Comparison of ENCODE assay signal across 19 cellular contexts in the genomic region with DNA sequence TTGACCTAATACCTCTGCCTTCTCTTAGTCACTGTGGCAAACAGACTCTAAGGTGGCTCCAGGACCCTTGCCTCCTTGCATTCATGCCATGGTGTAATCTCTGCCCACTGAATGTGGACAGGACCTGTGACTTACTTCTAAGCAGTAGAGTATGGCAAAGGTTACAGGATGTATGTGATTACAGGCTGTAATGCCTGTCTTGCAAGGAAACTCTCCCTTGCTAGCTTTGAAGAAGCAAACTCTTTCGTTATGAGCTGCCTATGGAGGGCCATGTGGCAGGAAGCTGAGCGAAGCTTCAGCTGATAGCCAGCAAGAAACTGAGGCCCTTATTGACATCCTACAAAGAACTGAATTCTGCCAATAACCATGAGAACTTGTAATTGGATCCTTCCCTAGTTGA.
DNase-seq lines count a peak whose midpoint lies in the region; ATAC-seq and TF ChIP-seq lines count a peak whose summit lies in the region.
"Had no signal": no experiment of that assay in that cellular context is flagged by ENCODE, and none has a peak within 500 bp of the region (broad histone marks: within the 10 kb centered on the region; RNA-seq: fewer than 3 reads in every experiment).

No MANE protein-coding gene starts in this region.

- H3K4me1 ChIP-seq in DND-41 (ENCODE audit: insufficient read depth, low read length) (peaks cover 21% of the 10 kb centered on the region), PC-9 (replicated peaks; ENCODE audit: insufficient read depth) (peaks cover 16% of the 10 kb centered on the region)
- H3K4me1 ChIP-seq: BE2C, HAP-1 had no signal

- H3K4me2 ChIP-seq in DND-41 (ENCODE audit: insufficient read depth, low read length): no peak overlapping the region
- peak overlapping the region; percentile 32 for H3K4me2 ChIP-seq in PC-9

- H3F3A ChIP-seq in PC-9 (ENCODE audit: insufficient read depth, low read depth): no peaks in the 10 kb centered on the region

- intact Hi-C loops in PC-9 (cut with micrococcal nuclease; ENCODE audit: unreplicated experiment): no loop called here

- DNase-seq in activated CD8-positive, alpha-beta memory T cell treated with anti-CD3 and anti-CD28 coated beads, Interleukin-2, amount 10 ng/mL, durations not matched to agents 7 days and 5 days: no peak
- DNase-seq in activated CD8-positive, alpha-beta memory T cell treated with anti-CD3 and anti-CD28 coated beads for 24 hours: no peak
- DNase-seq in DND-41: peak; percentile 21
- DNase-seq in GM12865 (ENCODE audit: low read depth): peak; percentile 17
- DNase-seq in PC-9: peak in 1 of 2 experiments; percentile 39
- no peak for DNase-seq in stimulated activated naive CD4-positive, alpha-beta T cell treated with Interleukin-2 at 50 U/mL for 16 hours (lab: John Stamatoyannopoulos, UW)
- no peak for DNase-seq in activated naive CD4-positive, alpha-beta T cell (lab: John Stamatoyannopoulos, UW)
- no peak for DNase-seq in HFFc6
- DNase-seq: BE2C; C1 segment of cervical spinal cord; CD8-positive, alpha-beta memory T cell; COR-L47; GDM1; GM23248 had no signal

- no peaks in the 10 kb centered on the region for H3K9me3 Mint-ChIP-seq in activated CD8-positive, alpha-beta memory T cell treated with anti-CD3 and anti-CD28 coated beads, Interleukin-2, amount 10 ng/mL, durations not matched to agents 7 days and 5 days (ENCODE audit: low read depth)
- H3K9me3 Mint-ChIP-seq in HFFc6: no peaks in the 10 kb centered on the region
- H3K9me3 Mint-ChIP-seq: CD8-positive, alpha-beta memory T cell had no signal

- H2AFZ ChIP-seq in DND-41 (ENCODE audit: low read depth, low read length) (peak overlapping the region; percentile 28; the same call in 1 of the 2 replicates), PC-9 (no peak overlapping the region)

- H3K36me3 ChIP-seq in DND-41 (ENCODE audit: insufficient read depth, low read length) (no peaks in the 10 kb centered on the region), PC-9 (ENCODE audit: low read depth) (no peaks in the 10 kb centered on the region)
- H3K36me3 ChIP-seq: BE2C, HAP-1 had no signal

- BruUV-seq in PC-9 (replicated peaks; lab: Mats Ljungman, UMichigan): no TSS peak

- H4K20me1 ChIP-seq in DND-41 (ENCODE audit: insufficient read depth, low read length) (no peaks in the 10 kb centered on the region), PC-9 (ENCODE audit: insufficient read depth) (no peaks in the 10 kb centered on the region)

- POLR2A ChIA-PET in PC-9 (lab: Charles Lee; ENCODE audit: unreplicated experiment): no interaction called here

- H3K4me1 Mint-ChIP-seq in activated CD8-positive, alpha-beta memory T cell treated with anti-CD3 and anti-CD28 coated beads, Interleukin-2, amount 10 ng/mL, durations not matched to agents 7 days and 5 days: peaks cover 3% of the 10 kb centered on the region
- peaks cover 21% of the 10 kb centered on the region for H3K4me1 Mint-ChIP-seq in HFFc6 (ENCODE audit: low read depth)
- H3K4me1 Mint-ChIP-seq: CD4-positive, CD25-positive, alpha-beta regulatory T cell; CD8-positive, alpha-beta memory T cell had no signal

- no peak overlapping the region for H3K9ac ChIP-seq in DND-41 (ENCODE audit: low read depth, low read length)
- H3K9ac ChIP-seq: GM23248 had no signal

- no peaks in the 10 kb centered on the region for H3K36me3 Mint-ChIP-seq in activated CD8-positive, alpha-beta memory T cell treated with anti-CD3 and anti-CD28 coated beads, Interleukin-2, amount 10 ng/mL, durations not matched to agents 7 days and 5 days
- H3K36me3 Mint-ChIP-seq in HFFc6 (ENCODE audit: low read depth): no peaks in the 10 kb centered on the region
- H3K36me3 Mint-ChIP-seq: CD4-positive, CD25-positive, alpha-beta regulatory T cell had no signal

- H3K27ac Mint-ChIP-seq in activated CD8-positive, alpha-beta memory T cell treated with anti-CD3 and anti-CD28 coated beads, Interleukin-2, amount 10 ng/mL, durations not matched to agents 7 days and 5 days: no peak overlapping the region
- H3K27ac Mint-ChIP-seq in HFFc6: no peak overlapping the region
- H3K27ac Mint-ChIP-seq: CD4-positive, CD25-positive, alpha-beta regulatory T cell; CD8-positive, alpha-beta memory T cell had no signal

- H3K4me3 Mint-ChIP-seq in activated CD8-positive, alpha-beta memory T cell treated with anti-CD3 and anti-CD28 coated beads, Interleukin-2, amount 10 ng/mL, durations not matched to agents 7 days and 5 days: no peak overlapping the region
- H3K4me3 Mint-ChIP-seq in HFFc6: no peak overlapping the region
- H3K4me3 Mint-ChIP-seq: CD4-positive, CD25-positive, alpha-beta regulatory T cell; CD8-positive, alpha-beta memory T cell had no signal

- TF ChIP-seq CTCF in DND-41 (IDR thresholded peaks at IDR 0.05; ENCODE audit: borderline replicate concordance, extremely low read depth, low read length, poor library complexity, severe bottlenecking): no peak
- no peak for TF ChIP-seq CTCF in GM12865 (IDR thresholded peaks at IDR 0.05; ENCODE audit: insufficient read depth, low read depth, low read length, missing control alignments)
- TF ChIP-seq CTCF in PC-9 (conservative IDR thresholded peaks at IDR 0.05): no peak
- no peak for TF ChIP-seq CTCF in HFFc6 (IDR thresholded peaks at IDR 0.05)

- H3K4me3 ChIP-seq in DND-41 (ENCODE audit: low read depth in 1 of 2, low read length in 2 of 2): no peak overlapping the region
- H3K4me3 ChIP-seq in GM12865 (ENCODE audit: low read depth, low read length): no peak overlapping the region
- no peak overlapping the region for H3K4me3 ChIP-seq in PC-9
- H3K4me3 ChIP-seq: GM12878, GM23248, HAP-1, K562 had no signal

- no peaks in the 10 kb centered on the region for H3K27me3 ChIP-seq in DND-41 (ENCODE audit: insufficient read depth, low read length, poor library complexity)
- no peaks in the 10 kb centered on the region for H3K27me3 ChIP-seq in PC-9 (ENCODE audit: insufficient read depth, low read depth)
- H3K27me3 ChIP-seq: BE2C had no signal

- H3K27ac ChIP-seq in DND-41 (ENCODE audit: low read length): peak overlapping the region; percentile 35; the same call in 1 of the 2 replicates
- no peak overlapping the region for H3K27ac ChIP-seq in PC-9
- H3K27ac ChIP-seq: HL-60 had no signal

- H3K9me3 ChIP-seq in DND-41 (ENCODE audit: insufficient read depth, low read length, severe bottlenecking) (no peaks in the 10 kb centered on the region), PC-9 (ENCODE audit: insufficient read depth, low read depth) (no peaks in the 10 kb centered on the region)
- H3K9me3 ChIP-seq: BE2C, HAP-1 had no signal

- ATAC-seq in activated CD8-positive, alpha-beta memory T cell treated with anti-CD3 and anti-CD28 coated beads, Interleukin-2, amount 10 ng/mL, durations not matched to agents 7 days and 5 days: peak; percentile 30
- ATAC-seq in DND-41 (ENCODE audit: insufficient read depth, low read depth): peak; percentile 55
- ATAC-seq: GM12878, K562 had no signal

- no peaks in the 10 kb centered on the region for H3K9me2 ChIP-seq in PC-9 (ENCODE audit: insufficient read depth)

- H3K79me2 ChIP-seq in DND-41 (ENCODE audit: insufficient read depth, low read length) (no peaks in the 10 kb centered on the region), PC-9 (ENCODE audit: low read depth) (no peaks in the 10 kb centered on the region)

- CTCF ChIA-PET in activated CD8-positive, alpha-beta memory T cell treated with anti-CD3 and anti-CD28 coated beads, Interleukin-2, amount 10 ng/mL, durations not matched to agents 7 days and 5 days (lab: Charles Lee): no interaction called here
- CTCF ChIA-PET in PC-9 (lab: Charles Lee): no interaction called here

- no peaks in the 10 kb centered on the region for H3K27me3 Mint-ChIP-seq in activated CD8-positive, alpha-beta memory T cell treated with anti-CD3 and anti-CD28 coated beads, Interleukin-2, amount 10 ng/mL, durations not matched to agents 7 days and 5 days
- H3K27me3 Mint-ChIP-seq in HFFc6 (ENCODE audit: insufficient read depth): no peaks in the 10 kb centered on the region

Comparison
In these comparisons a context has a peak if more than half of its experiments do, and no peak if none do; other contexts are left out.
1. DNase-seq: peak in DND-41 (single experiment) and GM12865 (single experiment); none in activated CD8-positive, alpha-beta memory T cell treated with anti-CD3 and anti-CD28 coated beads, Interleukin-2, amount 10 ng/mL, durations not matched to agents 7 days and 5 days (single experiment), activated CD8-positive, alpha-beta memory T cell treated with anti-CD3 and anti-CD28 coated beads for 24 hours (single experiment), stimulated activated naive CD4-positive, alpha-beta T cell treated with Interleukin-2 at 50 U/mL for 16 hours (single experiment), activated naive CD4-positive, alpha-beta T cell (0 of 4) and HFFc6 (single experiment).